Comparison of ENCODE assay signal across 1 cellular context in the genomic region with DNA sequence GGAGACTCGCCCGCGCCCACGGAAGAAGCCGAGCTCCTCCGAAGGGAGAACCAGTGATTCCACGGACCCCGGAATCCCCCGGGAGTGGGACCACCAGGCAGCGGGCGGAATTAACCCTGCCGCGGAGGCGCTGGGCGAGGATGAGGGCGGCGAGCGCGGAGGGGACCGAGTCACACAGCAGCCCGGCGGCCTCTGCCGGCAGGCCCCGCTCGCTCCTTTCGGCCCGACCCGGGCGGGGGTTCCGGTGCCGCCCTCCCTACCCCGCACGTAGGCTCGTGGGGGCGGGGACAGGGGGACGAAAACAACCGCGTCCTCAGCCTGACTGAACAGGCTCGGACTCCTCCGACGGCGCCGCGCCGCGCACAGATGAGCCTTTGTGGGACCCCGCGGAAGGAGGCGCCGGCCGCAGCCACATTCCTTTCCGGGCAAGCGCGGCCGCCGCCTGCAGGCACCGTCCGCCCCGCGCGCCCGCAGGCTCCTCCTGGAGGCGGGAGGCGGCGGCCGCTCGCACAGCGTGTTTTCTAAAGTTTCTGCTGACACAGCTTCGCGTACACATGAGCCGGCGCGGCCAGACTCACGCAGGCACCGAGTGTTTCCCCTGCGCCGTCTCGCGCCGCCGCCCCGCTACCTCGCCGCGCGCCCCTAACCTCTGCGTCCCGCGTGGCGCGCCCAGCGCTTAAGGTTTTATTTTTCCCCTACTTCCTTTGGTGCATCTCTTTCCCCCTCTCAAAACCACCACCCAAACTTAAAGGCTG.
TF ChIP-seq lines count a peak whose summit lies in the region.

No MANE protein-coding gene starts in this region.

TF ChIP-seq in K562, 482 proteins besides CTCF, POLR2A, EP300 and RAD21 (continued from another document and continues in another):
- TF ChIP-seq MGA (IDR thresholded peaks at IDR 0.05) (peak; percentile 66), TEAD2 (tag; IDR thresholded peaks at IDR 0.05) (no peak), ZNF511 (CRISPR knock-in tag; IDR thresholded peaks at IDR 0.05) (peak; percentile 90), C11orf30 (IDR thresholded peaks at IDR 0.05; ENCODE audit: low read depth) (peak; percentile 98), THAP12 (CRISPR knock-in tag; IDR thresholded peaks at IDR 0.05) (peak; percentile 90), DACH1 (IDR thresholded peaks at IDR 0.05; ENCODE audit: partially characterized antibody) (no peak), PHF8 (IDR thresholded peaks at IDR 0.05; ENCODE audit: borderline replicate concordance, low read length) (peak; percentile 84), RBM39 (optimal IDR thresholded peaks at IDR 0.05; ENCODE audit: low read depth, low read length) (no peak), TARDBP (IDR thresholded peaks at IDR 0.05) (peak; percentile 69; the same call in 1 of the 2 replicates), CCNT2 (IDR thresholded peaks at IDR 0.05; ENCODE audit: borderline replicate concordance, extremely low read depth, insufficient read length, low read depth, low read length) (peak; percentile 86), SIRT6 (IDR thresholded peaks at IDR 0.05; ENCODE audit: low read depth, low read length) (no peak), ZNF239 (CRISPR knock-in tag; IDR thresholded peaks at IDR 0.05) (no peak), ZNF232 (CRISPR knock-in tag; IDR thresholded peaks at IDR 0.05) (no peak; the same call in 1 of the 2 replicates), CREB5 (CRISPR knock-in tag; IDR thresholded peaks at IDR 0.05) (no peak), HMGN3 (IDR thresholded peaks at IDR 0.05; ENCODE audit: borderline replicate concordance, extremely low read depth, insufficient read length, low read depth, low read length) (peak; percentile 92), CBX5 (IDR thresholded peaks at IDR 0.05; ENCODE audit: borderline replicate concordance, low read depth) (peak; percentile 74; the same call in 1 of the 2 replicates), TAF7 (tag; IDR thresholded peaks at IDR 0.05) (peak; percentile 65; the same call in 1 of the 2 replicates), MYNN (IDR thresholded peaks at IDR 0.05) (0 out of 2 replicates have a peak, but pooled peaks have one; percentile 12), MYNN (CRISPR knock-in tag; IDR thresholded peaks at IDR 0.05) (no peak), YBX1 (IDR thresholded peaks at IDR 0.05) (no peak), CREBBP (IDR thresholded peaks at IDR 0.05; ENCODE audit: low read depth, low read length) (no peak), PPARD (CRISPR knock-in tag; IDR thresholded peaks at IDR 0.05) (no peak), ZNF263 (CRISPR knock-in tag; IDR thresholded peaks at IDR 0.05; ENCODE audit: borderline replicate concordance) (peak; percentile 58; the same call in 1 of the 2 replicates)
- TF ChIP-seq, protein P1, sequence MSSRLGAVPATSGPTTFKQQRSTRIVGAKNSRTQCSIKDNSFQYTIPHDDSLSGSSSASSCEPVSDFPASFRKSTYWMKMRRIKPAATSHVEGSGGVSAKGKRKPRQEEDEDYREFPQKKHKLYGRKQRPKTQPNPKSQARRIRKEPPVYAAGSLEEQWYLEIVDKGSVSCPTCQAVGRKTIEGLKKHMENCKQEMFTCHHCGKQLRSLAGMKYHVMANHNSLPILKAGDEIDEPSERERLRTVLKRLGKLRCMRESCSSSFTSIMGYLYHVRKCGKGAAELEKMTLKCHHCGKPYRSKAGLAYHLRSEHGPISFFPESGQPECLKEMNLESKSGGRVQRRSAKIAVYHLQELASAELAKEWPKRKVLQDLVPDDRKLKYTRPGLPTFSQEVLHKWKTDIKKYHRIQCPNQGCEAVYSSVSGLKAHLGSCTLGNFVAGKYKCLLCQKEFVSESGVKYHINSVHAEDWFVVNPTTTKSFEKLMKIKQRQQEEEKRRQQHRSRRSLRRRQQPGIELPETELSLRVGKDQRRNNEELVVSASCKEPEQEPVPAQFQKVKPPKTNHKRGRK (tag; IDR thresholded peaks at IDR 0.05): no peak
- TF ChIP-seq, protein P2, sequence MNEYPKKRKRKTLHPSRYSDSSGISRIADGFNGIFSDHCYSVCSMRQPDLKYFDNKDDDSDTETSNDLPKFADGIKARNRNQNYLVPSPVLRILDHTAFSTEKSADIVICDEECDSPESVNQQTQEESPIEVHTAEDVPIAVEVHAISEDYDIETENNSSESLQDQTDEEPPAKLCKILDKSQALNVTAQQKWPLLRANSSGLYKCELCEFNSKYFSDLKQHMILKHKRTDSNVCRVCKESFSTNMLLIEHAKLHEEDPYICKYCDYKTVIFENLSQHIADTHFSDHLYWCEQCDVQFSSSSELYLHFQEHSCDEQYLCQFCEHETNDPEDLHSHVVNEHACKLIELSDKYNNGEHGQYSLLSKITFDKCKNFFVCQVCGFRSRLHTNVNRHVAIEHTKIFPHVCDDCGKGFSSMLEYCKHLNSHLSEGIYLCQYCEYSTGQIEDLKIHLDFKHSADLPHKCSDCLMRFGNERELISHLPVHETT (CRISPR knock-in tag; conservative IDR thresholded peaks at IDR 0.05 in 1 of 2, IDR thresholded peaks at IDR 0.05 in 1 of 2): peak in 1 of 2 experiments; percentile 76; a peak in 1 of 4 replicates
- TF ChIP-seq, protein P3, sequence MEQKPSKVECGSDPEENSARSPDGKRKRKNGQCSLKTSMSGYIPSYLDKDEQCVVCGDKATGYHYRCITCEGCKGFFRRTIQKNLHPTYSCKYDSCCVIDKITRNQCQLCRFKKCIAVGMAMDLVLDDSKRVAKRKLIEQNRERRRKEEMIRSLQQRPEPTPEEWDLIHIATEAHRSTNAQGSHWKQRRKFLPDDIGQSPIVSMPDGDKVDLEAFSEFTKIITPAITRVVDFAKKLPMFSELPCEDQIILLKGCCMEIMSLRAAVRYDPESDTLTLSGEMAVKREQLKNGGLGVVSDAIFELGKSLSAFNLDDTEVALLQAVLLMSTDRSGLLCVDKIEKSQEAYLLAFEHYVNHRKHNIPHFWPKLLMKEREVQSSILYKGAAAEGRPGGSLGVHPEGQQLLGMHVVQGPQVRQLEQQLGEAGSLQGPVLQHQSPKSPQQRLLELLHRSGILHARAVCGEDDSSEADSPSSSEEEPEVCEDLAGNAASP (IDR thresholded peaks at IDR 0.05): no peak
